In genomic region chr11:48064306-48064705, GRCh38 we compare ENCODE assay signal across 9 cellular contexts.
DNase-seq lines count a peak whose midpoint lies in the region; ATAC-seq, FAIRE-seq and TF ChIP-seq lines count a peak whose summit lies in the region.
"Had no signal": no experiment of that assay in that cellular context is flagged by ENCODE, and none has a peak within 500 bp of the region (broad histone marks: within the 10 kb centered on the region; RNA-seq: fewer than 3 reads in every experiment).

No MANE protein-coding gene starts in this region.

- H2BK12ac ChIP-seq in mesenchymal stem cell (ENCODE audit: low read length in 2 of 2) = peak overlapping the region; percentile 20 to 97

- H3K36me3 ChIP-seq in brain microvascular endothelial cell (replicated peaks) = no peaks in the 10 kb centered on the region
- peaks cover 0 to 8% of the 10 kb centered on the region in 2 experiments for H3K36me3 ChIP-seq in mesenchymal stem cell (ENCODE audit: control insufficient read depth in 1 of 2, insufficient read depth in 2 of 2, low read depth in 1 of 2, low read length in 2 of 2)
- H3K36me3 ChIP-seq in thoracic aorta = no peaks in the 10 kb centered on the region
- no peaks in the 10 kb centered on the region for H3K36me3 ChIP-seq in neural progenitor cell

- H3K79me2 ChIP-seq in neural progenitor cell (ENCODE audit: low read depth) = no peaks in the 10 kb centered on the region

- H3K27ac ChIP-seq in brain microvascular endothelial cell (peak overlapping the region; percentile 91), mesenchymal stem cell (ENCODE audit: low read length, poor library complexity, severe bottlenecking) (peak overlapping the region; percentile 97), thoracic aorta (peak overlapping the region; percentile 10 to 65), neural progenitor cell (no peak overlapping the region)

- H3K27ac Mint-ChIP-seq in neural progenitor cell = no peak overlapping the region

- H2BK15ac ChIP-seq in mesenchymal stem cell (ENCODE audit: low read depth, poor library complexity, severe bottlenecking) = peak overlapping the region; percentile 87

- H3K4me3 ChIP-seq in brain microvascular endothelial cell (ENCODE audit: low read depth, low read length) (no peak overlapping the region), mesenchymal stem cell (ENCODE audit: insufficient read depth in 1 of 2, low read depth in 1 of 2, low read length in 2 of 2) (peak overlapping the region in 1 of 2 experiments; percentile 63), thoracic aorta (peak overlapping the region; percentile 43), neural progenitor cell (no peak overlapping the region)

- in situ Hi-C loops in brain microvascular endothelial cell (cut with HindIII; ENCODE audit: low pct_ligation_motif_present, low sequenced_read_pairs) = no loop called here

- TF ChIP-seq CTCF in brain microvascular endothelial cell (IDR thresholded peaks at IDR 0.05; ENCODE audit: low read depth, low read length, missing control alignments) = no peak
- TF ChIP-seq CTCF in thoracic aorta (IDR thresholded peaks at IDR 0.05) = no peak
- no peak for TF ChIP-seq CTCF in neural progenitor cell (IDR thresholded peaks at IDR 0.05)

- no peak overlapping the region for H3K4me3 Mint-ChIP-seq in neural progenitor cell

- H3K14ac ChIP-seq in mesenchymal stem cell (ENCODE audit: low read length in 2 of 2) = peak overlapping the region in 1 of 2 experiments; percentile 89

- FAIRE-seq in HTR-8/SVneo (lab: Jason Lieb, UNC) (no peak), GM12891 (lab: Jason Lieb, UNC) (no peak)

- H2BK120ac ChIP-seq in mesenchymal stem cell (ENCODE audit: low read depth, low read length) = peak overlapping the region; percentile 39

- peak overlapping the region; percentile 84 to 85 for H3K4ac ChIP-seq in mesenchymal stem cell (ENCODE audit: low read depth in 1 of 2, low read length in 2 of 2)

- H4K8ac ChIP-seq in mesenchymal stem cell (ENCODE audit: low read length) = peak overlapping the region; percentile 70

- H3K18ac ChIP-seq in mesenchymal stem cell (ENCODE audit: low read depth in 1 of 2, low read length in 2 of 2) = peak overlapping the region; percentile 65 to 94

- peak; percentile 39 for DNase-seq in HTR-8/SVneo (ENCODE audit: insufficient read length, low spot score)
- DNase-seq in brain microvascular endothelial cell = peak; percentile 79
- DNase-seq in mesenchymal stem cell = peak; percentile 81
- DNase-seq in thoracic aorta (ENCODE audit: low spot score) = no peak
- DNase-seq in GM12891 (ENCODE audit: insufficient read length, low spot score) = no peak
- no peak for DNase-seq in CD1c-positive myeloid dendritic cell (ENCODE audit: extremely low spot score)
- no peak for DNase-seq in neural progenitor cell (ENCODE audit: low spot score)
- DNase-seq: NCI-H1105; stimulated activated naive CD4-positive, alpha-beta T cell treated with Interleukin-2 at 50 U/mL for 16 hours had no signal

- no peak for TF ChIP-seq POLR2A in GM12891 (IDR thresholded peaks at IDR 0.05; ENCODE audit: low read depth, low read length)

- peaks cover 5% of the 10 kb centered on the region for H4K20me1 ChIP-seq in neural progenitor cell (ENCODE audit: low read depth)

- H2AFZ ChIP-seq in mesenchymal stem cell (ENCODE audit: low read depth, low read length) = no peak overlapping the region
- H2AFZ ChIP-seq in neural progenitor cell (replicated peaks) = no peak overlapping the region

- H4K91ac ChIP-seq in mesenchymal stem cell (ENCODE audit: low read length) = peak overlapping the region; percentile 65

- H3K4me1 ChIP-seq in mesenchymal stem cell (ENCODE audit: control insufficient read depth, insufficient read depth, low read depth, low read length) (peaks cover 28% of the 10 kb centered on the region), thoracic aorta (ENCODE audit: control insufficient read depth in 1 of 2, low read depth in 2 of 2) (peaks cover 15 to 22% of the 10 kb centered on the region in 2 donors), neural progenitor cell (peaks cover 21% of the 10 kb centered on the region)

- peaks cover 2% of the 10 kb centered on the region for H3K79me1 ChIP-seq in mesenchymal stem cell (replicated peaks; ENCODE audit: low read length, poor library complexity, severe bottlenecking)

- H3K27me3 Mint-ChIP-seq in neural progenitor cell (ENCODE audit: insufficient read depth, low read depth) = no peaks in the 10 kb centered on the region

- H3K9ac ChIP-seq in mesenchymal stem cell (ENCODE audit: low read length) = peak overlapping the region; percentile 81
- no peak overlapping the region for H3K9ac ChIP-seq in neural progenitor cell

- H3K9me3 Mint-ChIP-seq in neural progenitor cell = no peaks in the 10 kb centered on the region

- peak overlapping the region; percentile 98 for H2BK5ac ChIP-seq in mesenchymal stem cell (ENCODE audit: low read depth, low read length, poor library complexity, severe bottlenecking)

- 32% methylated on average over 6 of the region's 8 CpGs for WGBS in mesenchymal stem cell

- ATAC-seq in thoracic aorta (ENCODE audit: insufficient number of reproducible peaks, low FRiP score, low read depth) = no peak

- H3K4me1 Mint-ChIP-seq in neural progenitor cell = peaks cover 39% of the 10 kb centered on the region

- H3K36me3 Mint-ChIP-seq in neural progenitor cell = no peaks in the 10 kb centered on the region

- H3K9me3 ChIP-seq in mesenchymal stem cell (ENCODE audit: control insufficient read depth, low read length) (no peaks in the 10 kb centered on the region), thoracic aorta (no peaks in the 10 kb centered on the region), neural progenitor cell (ENCODE audit: low read depth) (no peaks in the 10 kb centered on the region)

- H3K4me2 ChIP-seq in mesenchymal stem cell (ENCODE audit: low read length, poor library complexity, severe bottlenecking) (peak overlapping the region; percentile 31), neural progenitor cell (no peak overlapping the region)

- H3K27me3 ChIP-seq in brain microvascular endothelial cell (replicated peaks) (no peaks in the 10 kb centered on the region), mesenchymal stem cell (ENCODE audit: control insufficient read depth in 1 of 2, insufficient read depth in 1 of 2, low read length in 2 of 2) (no peaks in the 10 kb centered on the region), thoracic aorta (replicated peaks; ENCODE audit: insufficient read depth) (no peaks in the 10 kb centered on the region), neural progenitor cell (no peaks in the 10 kb centered on the region)

- no peak overlapping the region for H3K23ac ChIP-seq in mesenchymal stem cell (ENCODE audit: low read length in 2 of 2)

- peak overlapping the region; percentile 99 for H2AK5ac ChIP-seq in mesenchymal stem cell (ENCODE audit: low read length, severe bottlenecking)

- peaks cover 23% of the 10 kb centered on the region for H3F3A ChIP-seq in neural progenitor cell (ENCODE audit: low read depth)

TF ChIP-seq in GM12891, 5 proteins besides CTCF, POLR2A, EP300 and RAD21:
- TF ChIP-seq POLR2AphosphoS5 (IDR thresholded peaks at IDR 0.05; ENCODE audit: low read depth, low read length) = no peak
- no peak for TF ChIP-seq TAF1 (IDR thresholded peaks at IDR 0.05; ENCODE audit: low read depth, low read length)
- TF ChIP-seq PAX5 (IDR thresholded peaks at IDR 0.05; ENCODE audit: insufficient read depth, low read length, severe bottlenecking) = no peak
- no peak for TF ChIP-seq POU2F2 (IDR thresholded peaks at IDR 0.05; ENCODE audit: low read depth, low read length)
- TF ChIP-seq SPI1 (IDR thresholded peaks at IDR 0.05; ENCODE audit: low read depth, low read length) = no peak

Comparison
In these comparisons a context has a peak if more than half of its experiments do, and no peak if none do; other contexts are left out.
1. DNase-seq: peak in HTR-8/SVneo (single experiment), brain microvascular endothelial cell (single experiment) and mesenchymal stem cell (single experiment); none in thoracic aorta (single experiment), GM12891 (single experiment), CD1c-positive myeloid dendritic cell (single experiment) and neural progenitor cell (single experiment).